9 cellular contexts compared by ENCODE assay signal in the genomic region with DNA sequence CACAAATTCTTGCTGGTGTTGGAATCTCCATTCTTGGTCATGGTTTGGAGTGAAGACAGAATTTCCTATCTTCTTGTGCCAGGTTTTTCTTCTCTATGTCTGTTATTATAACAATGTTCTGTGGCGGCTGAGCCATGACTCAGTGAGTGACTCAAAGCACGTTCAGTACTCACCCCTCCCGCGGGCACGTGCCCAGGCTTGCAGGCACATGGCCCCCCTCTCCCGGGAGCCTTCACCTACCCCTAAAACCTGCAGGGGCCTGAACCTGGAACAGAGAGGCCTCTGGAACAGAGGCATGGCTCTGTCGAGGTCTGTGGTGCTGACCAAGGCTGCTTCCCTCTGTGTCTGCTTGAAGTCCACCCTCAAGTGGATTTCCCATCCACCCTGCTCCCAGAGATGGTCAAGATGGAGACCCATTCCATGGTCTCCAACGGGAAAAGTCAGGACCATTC. TPM values are rescaled to one million over a fixed set of nuclear protein-coding genes. Genes with fewer than 3 reads are reported as not detected.
DNase-seq lines count a peak whose midpoint lies in the region; ATAC-seq, FAIRE-seq and TF ChIP-seq lines count a peak whose summit lies in the region.
"Had no signal": no experiment of that assay in that cellular context is flagged by ENCODE, and none has a peak within 500 bp of the region (broad histone marks: within the 10 kb centered on the region; RNA-seq: fewer than 3 reads in every experiment).

No MANE protein-coding gene starts in this region.

- H3K9me3 ChIP-seq in right lobe of liver: no peaks in the 10 kb centered on the region
- H3K9me3 ChIP-seq in upper lobe of left lung: no peaks in the 10 kb centered on the region

- peak; percentile 28 for DNase-seq in activated CD4-positive, CD25-positive, alpha-beta regulatory T cell treated with anti-CD3 and anti-CD28 coated beads, Interleukin-2, amount 50 U/mL, for 72 hours
- DNase-seq in bronchial epithelial cell (ENCODE audit: low read depth) (peak; percentile 90), right lobe of liver (peak in 2 of 3 donors; percentile 33 to 45), upper lobe of left lung (peak; percentile 61 to 80), SIG-M5 (lab: John Stamatoyannopoulos, UW) (no peak), cortex of kidney (lab: John Stamatoyannopoulos, UW) (no peak)
- DNase-seq in activated T-cell treated with anti-CD3 and anti-CD28 coated beads, Interleukin-2, amount 50 U/mL, for 24 hours: no peak
- DNase-seq: AML-193 had no signal

- H3K36me3 ChIP-seq in bronchial epithelial cell (ENCODE audit: control insufficient read depth, insufficient read depth, low read length): peaks cover 26% of the 10 kb centered on the region
- peaks cover 0 to 37% (median 19%) of the 10 kb centered on the region in 4 donors for H3K36me3 ChIP-seq in right lobe of liver
- peaks cover 4 to 36% (median 22%) of the 10 kb centered on the region in 4 donors for H3K36me3 ChIP-seq in upper lobe of left lung

- H3K36me3 Mint-ChIP-seq in activated T-cell treated with anti-CD3 and anti-CD28 coated beads, Interleukin-2, amount 50 U/mL, for 24 hours (ENCODE audit: low read depth): no peaks in the 10 kb centered on the region

- intact Hi-C loops in right lobe of liver (cut with DNase I): no loop called here

- H3K4me3 ChIP-seq in bronchial epithelial cell (ENCODE audit: low read depth, low read length): no peak overlapping the region
- H3K4me3 ChIP-seq in right lobe of liver: no peak overlapping the region
- no peak overlapping the region for H3K4me3 ChIP-seq in upper lobe of left lung

- no peaks in the 10 kb centered on the region for H3K4me1 Mint-ChIP-seq in activated T-cell treated with anti-CD3 and anti-CD28 coated beads, Interleukin-2, amount 50 U/mL, for 24 hours (ENCODE audit: low read depth)

- peak; percentile 88 for FAIRE-seq in bronchial epithelial cell (lab: Jason Lieb, UNC)

- no peak for TF ChIP-seq POLR2A in right lobe of liver (IDR thresholded peaks at IDR 0.05)
- no peak for TF ChIP-seq POLR2A in upper lobe of left lung (IDR thresholded peaks at IDR 0.05)

- TF ChIP-seq EP300 in upper lobe of left lung (IDR thresholded peaks at IDR 0.05): no peak

- WGBS in right lobe of liver (ENCODE audit: insufficient coverage, low coverage, low lambda C conversion rate, missing lambda C conversion rate): 40% methylated on average over 6 of the region's 8 CpGs
- WGBS in upper lobe of left lung, 2 donors: 60 to 67% methylated on average over 8 of the region's 8 CpGs

- H3K27me3 ChIP-seq in bronchial epithelial cell (ENCODE audit: control insufficient read depth, insufficient read depth, low read length): no peaks in the 10 kb centered on the region
- H3K27me3 ChIP-seq in right lobe of liver: no peaks in the 10 kb centered on the region
- no peaks in the 10 kb centered on the region for H3K27me3 ChIP-seq in upper lobe of left lung

- no peak for ATAC-seq in activated CD4-positive, CD25-positive, alpha-beta regulatory T cell treated with anti-CD3 and anti-CD28 coated beads, Interleukin-2, amount 50 U/mL, for 24 hours
- ATAC-seq in right lobe of liver (no peak), upper lobe of left lung (ENCODE audit: low FRiP score in 2 of 2) (peak; percentile 24 to 84)

- no peaks in the 10 kb centered on the region for H3K27me3 Mint-ChIP-seq in activated T-cell treated with anti-CD3 and anti-CD28 coated beads, Interleukin-2, amount 50 U/mL, for 24 hours

- H3K27ac Mint-ChIP-seq in activated T-cell treated with anti-CD3 and anti-CD28 coated beads, Interleukin-2, amount 50 U/mL, for 24 hours: no peak overlapping the region

- no peaks in the 10 kb centered on the region for H3K9me3 Mint-ChIP-seq in activated T-cell treated with anti-CD3 and anti-CD28 coated beads, Interleukin-2, amount 50 U/mL, for 24 hours

- TF ChIP-seq CTCF in bronchial epithelial cell (IDR thresholded peaks at IDR 0.05; ENCODE audit: insufficient read depth, low read length, severe bottlenecking) (no peak), right lobe of liver (IDR thresholded peaks at IDR 0.05) (no peak), upper lobe of left lung (IDR thresholded peaks at IDR 0.05) (no peak)

- H3K27ac ChIP-seq in right lobe of liver (no peak overlapping the region), upper lobe of left lung (peak overlapping the region; percentile 33 to 75 (median 64))

- H3K4me1 ChIP-seq in right lobe of liver (no peaks in the 10 kb centered on the region), upper lobe of left lung (no peaks in the 10 kb centered on the region)

- H3K4me3 Mint-ChIP-seq in activated T-cell treated with anti-CD3 and anti-CD28 coated beads, Interleukin-2, amount 50 U/mL, for 24 hours: no peak overlapping the region

RNA-seq across cellular contexts. Expression of a gene that starts 27.6 kb away (rescaled TPM):
- total RNA-seq in bronchial epithelial cell (63.7 and 90.4 TPM in 2 replicates), right lobe of liver (100 to 1,000 TPM in 2 of 6 experiments, 10 to 100 TPM in 4; 65.9 to 132 (median 86.5) TPM), upper lobe of left lung (100 to 1,000 TPM in 4 of 6 donors, 10 to 100 TPM in 2; 91.2 to 588 (median 123) TPM)

RNA-seq across cellular contexts. Expression of a gene that starts 30.3 kb away (rescaled TPM):
- total RNA-seq in bronchial epithelial cell: not detected in 2 replicates
- total RNA-seq in right lobe of liver: not detected
- not detected for total RNA-seq in upper lobe of left lung

RNA-seq across cellular contexts. Expression of a gene that starts 37.6 kb away (rescaled TPM):
- 48.4 and 55.3 TPM in 2 replicates for total RNA-seq in bronchial epithelial cell
- total RNA-seq in right lobe of liver: 10 to 100 TPM in 2 of 6 experiments, 1 to 10 TPM in 4; 5.9 to 16.0 (median 8.1) TPM
- total RNA-seq in upper lobe of left lung: 10 to 100 TPM in 5 of 6 donors, 1 to 10 TPM in 1; 6.3 to 18.2 (median 13.2) TPM

RNA-seq across cellular contexts. Expression of a gene that starts 37.8 kb away (rescaled TPM):
- total RNA-seq in bronchial epithelial cell (190 and 360 TPM in 2 replicates), right lobe of liver (100 to 1,000 TPM in 2 of 6 experiments, 10 to 100 TPM in 4; 64.8 to 182 (median 80.1) TPM), upper lobe of left lung (100 to 1,000 TPM; 115 to 282 (median 163) TPM)

RNA-seq across cellular contexts. Expression of a gene that starts 44.2 kb away (rescaled TPM):
- total RNA-seq in bronchial epithelial cell (4.1 and 5.5 TPM in 2 replicates), right lobe of liver (1 to 10 TPM; 2.4 to 4.5 (median 3.2) TPM), upper lobe of left lung (10 to 100 TPM in 1 of 6 donors, 1 to 10 TPM in 5; 5.1 to 10.5 (median 6.5) TPM)

Comparison
In these comparisons a context has a peak if more than half of its experiments do, and no peak if none do; other contexts are left out.
1. DNase-seq: peak in activated CD4-positive, CD25-positive, alpha-beta regulatory T cell treated with anti-CD3 and anti-CD28 coated beads, Interleukin-2, amount 50 U/mL, for 72 hours (single experiment), bronchial epithelial cell (single experiment), right lobe of liver (2 of 3) and upper lobe of left lung (2 of 2); none in SIG-M5 (single experiment), activated T-cell treated with anti-CD3 and anti-CD28 coated beads, Interleukin-2, amount 50 U/mL, for 24 hours (single experiment) and cortex of kidney (single experiment).
2. ATAC-seq: peak in upper lobe of left lung (2 of 2); none in activated CD4-positive, CD25-positive, alpha-beta regulatory T cell treated with anti-CD3 and anti-CD28 coated beads, Interleukin-2, amount 50 U/mL, for 24 hours (0 of 2) and right lobe of liver (0 of 4).
3. H3K27ac ChIP-seq: peak in upper lobe of left lung (4 of 4); none in right lobe of liver (0 of 3).